In genomic region chr1:26541816-26542711, GRCh38 we compare ENCODE assay signal across 8 cellular contexts. TPM values are rescaled to one million over a fixed set of nuclear protein-coding genes. Genes with fewer than 3 reads are reported as not detected.
DNase-seq lines count a peak whose midpoint lies in the region; ATAC-seq and TF ChIP-seq lines count a peak whose summit lies in the region.

No MANE protein-coding gene starts in this region.

- intact Hi-C loops in Right ventricle myocardium inferior (cut with DNase I): no loop called here
- intact Hi-C loops in prostate gland (cut with DNase I): no loop called here
- intact Hi-C loops in vagina (cut with DNase I): no loop called here

- POLR2A ChIA-PET in RWPE1 (lab: Yijun Ruan, JAX; ENCODE audit: low non-redundant PET): no interaction called here

- TF ChIP-seq CTCF in RWPE1 (conservative IDR thresholded peaks at IDR 0.05; ENCODE audit: low read depth): no peak
- TF ChIP-seq CTCF in prostate gland (IDR thresholded peaks at IDR 0.05): no peak
- TF ChIP-seq CTCF in vagina (IDR thresholded peaks at IDR 0.05): peak in 1 of 3 experiments; percentile 10

- H3K4me3 ChIP-seq in prostate gland (no peak overlapping the region), vagina (no peak overlapping the region)

- TF ChIP-seq POLR2A in prostate gland (IDR thresholded peaks at IDR 0.05): peak; percentile 12
- no peak for TF ChIP-seq POLR2A in vagina (IDR thresholded peaks at IDR 0.05)

- H3K36me3 ChIP-seq in prostate gland (no peaks in the 10 kb centered on the region), vagina (no peaks in the 10 kb centered on the region)

- peak; percentile 8 for DNase-seq in ACHN
- peak; percentile 47 for DNase-seq in RWPE1 (ENCODE audit: low spot score)
- DNase-seq in activated gamma-delta T cell (lab: John Stamatoyannopoulos, UW): peak; percentile 51
- DNase-seq in Right ventricle myocardium inferior (ENCODE audit: missing footprints): peak; percentile 94
- peak; percentile 46 for DNase-seq in prostate gland (ENCODE audit: low spot score)
- peak in 1 of 2 donors; percentile 94 for DNase-seq in vagina (ENCODE audit: extremely low spot score in 2 of 2)

- H3K27ac ChIP-seq in RWPE1: peak overlapping the region; percentile 90
- peak overlapping the region in 1 of 2 donors; percentile 25 for H3K27ac ChIP-seq in prostate gland
- H3K27ac ChIP-seq in vagina: peak overlapping the region; percentile 43

- 50% methylated on average over 17 of the region's 18 CpGs for WGBS in prostate gland

- in situ Hi-C loops in ACHN (cut with HindIII; ENCODE audit: low pct_ligation_motif_present, low pct_unique_long_range_greater_than_20kb, low sequenced_read_pairs): no loop called here

- H3K9me3 ChIP-seq in prostate gland (no peaks in the 10 kb centered on the region), vagina (no peaks in the 10 kb centered on the region)

- H3K27me3 ChIP-seq in prostate gland (replicated peaks; ENCODE audit: insufficient read depth) (no peaks in the 10 kb centered on the region), vagina (no peaks in the 10 kb centered on the region)

- peak; percentile 45 for ATAC-seq in GM18861 (IDR thresholded peaks at IDR 0.05; ENCODE audit: unreplicated experiment)
- peak; percentile 47 for ATAC-seq in HG03064 (IDR thresholded peaks at IDR 0.05; ENCODE audit: low read depth, unreplicated experiment)
- peak; percentile 87 for ATAC-seq in Right ventricle myocardium inferior

- H3K4me1 ChIP-seq in prostate gland (replicated peaks) (no peaks in the 10 kb centered on the region), vagina (peaks cover 13% of the 10 kb centered on the region)

- CTCF ChIA-PET in RWPE1 (lab: Yijun Ruan, JAX): interaction anchor here (0.5 to 2.1 kb wide), 4 partner anchors 11 to 254 kb away, joined by 3 to 15 read pairs (median 9); no protein-coding TSS in a partner anchor

RNA-seq across cellular contexts. Expression of gene RPS6KA1, which starts 12.5 kb away (rescaled TPM):
- total RNA-seq in Right ventricle myocardium inferior (6.9 TPM), prostate gland (10 to 100 TPM; 38.6 to 87.5 TPM), vagina (22.8 TPM)
